Comparison of ENCODE assay signal across 8 cellular contexts in genomic region chr17:65099941-65100315, GRCh38. TPM values are rescaled to one million over a fixed set of nuclear protein-coding genes. Genes with fewer than 3 reads are reported as not detected.
A peak's percentile ranks its signal among the peaks of the same experiment; 100 is the strongest.
DNase-seq lines count a peak whose midpoint lies in the region; TF ChIP-seq lines count a peak whose summit lies in the region.

No MANE protein-coding gene starts in this region.

- peak overlapping the region in 3 of 4 experiments; percentile 37 to 61 (median 40) for H3K4me3 ChIP-seq in fibroblast of lung (replicated peaks in 1 of 4; ENCODE audit: control extremely low read depth in 1 of 4, insufficient read depth in 1 of 4, low read depth in 3 of 4, low read length in 4 of 4)
- H3K4me3 ChIP-seq in parathyroid adenoma (ENCODE audit: low read depth, low read length), result peak overlapping the region; percentile 87

- H3K27ac ChIP-seq in fibroblast of lung (ENCODE audit: insufficient read depth, low read length) (peak overlapping the region; percentile 58), parathyroid adenoma (peak overlapping the region; percentile 80)

- H3K4me3 Mint-ChIP-seq in HFFc6, result peak overlapping the region; percentile 76
- H3K4me3 Mint-ChIP-seq in type B pancreatic cell, result peak overlapping the region; percentile 79

- no peaks in the 10 kb centered on the region for H3K27me3 ChIP-seq in fibroblast of lung (ENCODE audit: control insufficient read depth, insufficient read depth, low read length)
- no peaks in the 10 kb centered on the region for H3K27me3 ChIP-seq in parathyroid adenoma (ENCODE audit: control insufficient read depth, insufficient read depth, low read length)

- H3K27ac Mint-ChIP-seq in HFFc6 (peak overlapping the region; percentile 63), type B pancreatic cell (no peak overlapping the region)

- TF ChIP-seq CTCF in HFFc6 (IDR thresholded peaks at IDR 0.05) (no peak), fibroblast of lung (conservative IDR thresholded peaks at IDR 0.05 in 1 of 2, IDR thresholded peaks at IDR 0.05 in 1 of 2; ENCODE audit: low read depth in 1 of 2, low read length in 2 of 2) (no peak), parathyroid adenoma (IDR thresholded peaks at IDR 0.05) (no peak), type B pancreatic cell (conservative IDR thresholded peaks at IDR 0.05) (no peak)

- H3K4me1 Mint-ChIP-seq in HFFc6 (ENCODE audit: low read depth) (peaks cover 35% of the 10 kb centered on the region), type B pancreatic cell (ENCODE audit: unreplicated experiment) (peaks cover 15% of the 10 kb centered on the region)

- H3K36me3 Mint-ChIP-seq in HFFc6 (ENCODE audit: low read depth) (no peaks in the 10 kb centered on the region), type B pancreatic cell (no peaks in the 10 kb centered on the region)

- DNase-seq in DMS79 treated with DMSO at 0.1 percent for 48 hours (lab: John Stamatoyannopoulos, UW) (peak; percentile 23), DMS79 (lab: John Stamatoyannopoulos, UW) (no peak), HFFc6 (peak; percentile 39), NCI-H146 (lab: John Stamatoyannopoulos, UW) (peak; percentile 49), activated T-cell treated with anti-CD3 and anti-CD28 coated beads for 1 hour (ENCODE audit: low read depth) (peak; percentile 38), fibroblast of lung (ENCODE audit: low read depth in 2 of 2) (peak; percentile 29 to 86), type B pancreatic cell (ENCODE audit: extremely low spot score, unreplicated experiment) (no peak)

- peaks cover 2% of the 10 kb centered on the region for H3K27me3 Mint-ChIP-seq in HFFc6 (ENCODE audit: insufficient read depth)
- H3K27me3 Mint-ChIP-seq in type B pancreatic cell, result no peaks in the 10 kb centered on the region

- H3K9me3 ChIP-seq in fibroblast of lung (ENCODE audit: control insufficient read depth, insufficient read depth, low read depth, low read length) (no peaks in the 10 kb centered on the region), parathyroid adenoma (ENCODE audit: control insufficient read depth, low read length) (no peaks in the 10 kb centered on the region)

- no peaks in the 10 kb centered on the region for H3K79me2 ChIP-seq in fibroblast of lung (ENCODE audit: control insufficient read depth, insufficient read depth, low read length)
- H3K79me2 ChIP-seq in parathyroid adenoma, result peaks cover 18% of the 10 kb centered on the region

- H2AFZ ChIP-seq in fibroblast of lung (ENCODE audit: low read length) (peak overlapping the region; percentile 38), parathyroid adenoma (peak overlapping the region; percentile 97)

- H3K9me3 Mint-ChIP-seq in HFFc6, result no peaks in the 10 kb centered on the region
- H3K9me3 Mint-ChIP-seq in type B pancreatic cell, result no peaks in the 10 kb centered on the region

- H3K9ac ChIP-seq in fibroblast of lung (ENCODE audit: insufficient read depth, low read length) (no peak overlapping the region), parathyroid adenoma (no peak overlapping the region)

- peak overlapping the region; percentile 62 for H3K4me2 ChIP-seq in fibroblast of lung (ENCODE audit: extremely low read depth, insufficient read depth, low read length)
- peak overlapping the region; percentile 97 for H3K4me2 ChIP-seq in parathyroid adenoma (ENCODE audit: low read length)

- H3K4me1 ChIP-seq in fibroblast of lung (ENCODE audit: control insufficient read depth, extremely low read depth, insufficient read depth, low read length) (peaks cover 4% of the 10 kb centered on the region), parathyroid adenoma (peaks cover 24% of the 10 kb centered on the region)

- H4K20me1 ChIP-seq in fibroblast of lung (ENCODE audit: control insufficient read depth, extremely low read depth, insufficient read depth, low read length), result no peaks in the 10 kb centered on the region

- H3K36me3 ChIP-seq in fibroblast of lung (ENCODE audit: control insufficient read depth, insufficient read depth, low read length) (no peaks in the 10 kb centered on the region), parathyroid adenoma (ENCODE audit: control insufficient read depth, insufficient read depth, low read length) (no peaks in the 10 kb centered on the region)

RNA-seq across cellular contexts. Expression of gene RGS9, which starts 37.2 kb away (rescaled TPM):
- total RNA-seq in HFFc6 (2021; fragmentation: NEBNext Ultra II Directional; extraction: Animal tissue kit (Norgen Biotek cat#: 25700)), result under 1 TPM; 0.31 to 0.97 (median 0.42) TPM
- total RNA-seq in fibroblast of lung, result 1.7 and 2.1 TPM in 2 replicates
- 1.6 and 2.6 TPM in 2 replicates for polyA plus RNA-seq in fibroblast of lung
- polyA plus RNA-seq in fibroblast of lung (2012), result 1.0 and 2.7 TPM in 2 replicates
- 0.63 and 0.71 TPM in 2 replicates for polyA minus RNA-seq in fibroblast of lung (ENCODE audit: low replicate concordance)
- total RNA-seq in type B pancreatic cell (ENCODE audit: low replicate concordance), result 5.1 and 5.5 TPM in 2 replicates

RNA-seq across cellular contexts. Expression of gene GNA13, which starts 43.4 kb away (rescaled TPM):
- 10 to 100 TPM; 23.3 to 31.8 (median 27.9) TPM for total RNA-seq in HFFc6 (2021; fragmentation: NEBNext Ultra II Directional; extraction: Animal tissue kit (Norgen Biotek cat#: 25700))
- 52.1 and 65.2 TPM in 2 replicates for total RNA-seq in fibroblast of lung
- polyA plus RNA-seq in fibroblast of lung, result 44.6 and 50.3 TPM in 2 replicates
- 21.2 and 22.6 TPM in 2 replicates for polyA plus RNA-seq in fibroblast of lung (2012)
- polyA minus RNA-seq in fibroblast of lung (ENCODE audit: low replicate concordance), result 8.3 and 9.6 TPM in 2 replicates
- total RNA-seq in type B pancreatic cell (ENCODE audit: low replicate concordance), result 36.0 and 43.3 TPM in 2 replicates

Comparison
In these comparisons a context has a peak if more than half of its experiments do, and no peak if none do; other contexts are left out.
1. DNase-seq: peak in DMS79 treated with DMSO at 0.1 percent for 48 hours (single experiment), HFFc6 (single experiment), NCI-H146 (single experiment), activated T-cell treated with anti-CD3 and anti-CD28 coated beads for 1 hour (single experiment) and fibroblast of lung (2 of 2); none in DMS79 (single experiment) and type B pancreatic cell (single experiment).